ENCODE assay signal across 8 cellular contexts in the genomic region with DNA sequence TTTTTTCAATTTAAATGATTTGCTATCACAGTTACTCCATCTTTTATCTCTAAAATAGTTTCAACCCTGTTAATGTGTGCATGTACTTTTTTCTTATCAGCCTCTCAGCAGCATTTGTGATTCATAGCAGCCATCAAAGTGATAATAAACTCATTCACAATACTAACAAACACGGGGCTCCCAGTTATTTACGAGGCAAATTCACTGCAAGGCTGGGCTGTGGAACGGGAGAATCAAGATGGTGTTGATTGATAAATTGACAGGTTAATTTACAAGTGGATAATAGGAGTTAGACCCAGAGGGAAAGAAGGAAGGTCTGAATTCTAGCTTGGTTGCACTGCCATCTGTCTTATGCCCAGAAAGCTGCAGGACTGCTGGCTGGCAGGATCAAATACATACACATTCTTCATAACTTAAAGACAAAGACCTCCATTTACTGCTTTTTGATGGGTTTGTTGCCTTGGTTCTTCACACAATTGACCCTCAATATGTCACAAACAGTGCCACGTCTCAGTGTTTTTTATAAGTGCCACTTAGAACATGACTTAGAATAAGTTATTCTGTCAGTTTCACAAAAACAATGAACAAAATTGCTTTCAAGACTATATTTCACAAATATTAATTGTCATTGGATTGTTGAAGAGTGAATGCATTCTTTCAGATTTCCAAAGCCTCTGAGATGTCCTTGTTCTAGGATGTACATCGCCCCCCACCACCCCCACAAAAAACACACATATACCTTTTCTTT.
A peak's percentile ranks its signal among the peaks of the same experiment; 100 is the strongest.
DNase-seq lines count a peak whose midpoint lies in the region; ATAC-seq and TF ChIP-seq lines count a peak whose summit lies in the region.

No MANE protein-coding gene starts in this region.

- H3K27ac ChIP-seq in psoas muscle: no peak overlapping the region

- H3K4me3 Mint-ChIP-seq in activated CD4-positive, alpha-beta T cell treated with anti-CD3 and anti-CD28 coated beads, Interleukin-2, amount 10 ng/mL, durations not matched to agents 24 days and 14 days: no peak overlapping the region
- H3K4me3 Mint-ChIP-seq in endothelial cell (ENCODE audit: unreplicated experiment): no peak overlapping the region

- H3K9me3 ChIP-seq in psoas muscle: no peaks in the 10 kb centered on the region

- peaks cover 1% of the 10 kb centered on the region for H3K27me3 Mint-ChIP-seq in activated CD4-positive, alpha-beta T cell treated with anti-CD3 and anti-CD28 coated beads, Interleukin-2, amount 10 ng/mL, durations not matched to agents 24 days and 14 days
- H3K27me3 Mint-ChIP-seq in endothelial cell (ENCODE audit: unreplicated experiment): no peaks in the 10 kb centered on the region

- intact Hi-C loops in activated CD4-positive, alpha-beta T cell treated with anti-CD3 and anti-CD28 coated beads, Interleukin-2, amount 10 ng/mL, durations not matched to agents 24 days and 14 days (cut with micrococcal nuclease): no loop called here
- intact Hi-C loops in psoas muscle (cut with DNase I): no loop called here

- no peaks in the 10 kb centered on the region for H3K27me3 ChIP-seq in psoas muscle (ENCODE audit: insufficient read depth in 3 of 3, low read length in 2 of 3)

- ATAC-seq in psoas muscle: no peak
- ATAC-seq in GM21360 (IDR thresholded peaks at IDR 0.05; ENCODE audit: unreplicated experiment): no peak
- ATAC-seq in GM19467 (IDR thresholded peaks at IDR 0.05; ENCODE audit: unreplicated experiment): no peak
- ATAC-seq in HG03469 (IDR thresholded peaks at IDR 0.05; ENCODE audit: unreplicated experiment): no peak

- no peaks in the 10 kb centered on the region for H3K9me3 Mint-ChIP-seq in activated CD4-positive, alpha-beta T cell treated with anti-CD3 and anti-CD28 coated beads, Interleukin-2, amount 10 ng/mL, durations not matched to agents 24 days and 14 days
- no peaks in the 10 kb centered on the region for H3K9me3 Mint-ChIP-seq in endothelial cell (ENCODE audit: unreplicated experiment)

- no peaks in the 10 kb centered on the region for H3K36me3 Mint-ChIP-seq in activated CD4-positive, alpha-beta T cell treated with anti-CD3 and anti-CD28 coated beads, Interleukin-2, amount 10 ng/mL, durations not matched to agents 24 days and 14 days (ENCODE audit: low read depth)
- no peaks in the 10 kb centered on the region for H3K36me3 Mint-ChIP-seq in endothelial cell (ENCODE audit: low read depth, unreplicated experiment)

- H3K27ac Mint-ChIP-seq in activated CD4-positive, alpha-beta T cell treated with anti-CD3 and anti-CD28 coated beads, Interleukin-2, amount 10 ng/mL, durations not matched to agents 24 days and 14 days: no peak overlapping the region
- H3K27ac Mint-ChIP-seq in endothelial cell (ENCODE audit: unreplicated experiment): no peak overlapping the region

- 36 to 43% (median 40%) methylated on average over 5 of the region's 5 CpGs for WGBS in psoas muscle, 3 donors

- DNase-seq in activated CD4-positive, alpha-beta T cell treated with anti-CD3 and anti-CD28 coated beads, Interleukin-2, amount 10 ng/mL, durations not matched to agents 24 days and 14 days: peak; percentile 54
- DNase-seq in activated CD4-positive, alpha-beta T cell treated with anti-CD3 and anti-CD28 coated beads, Interleukin-2, amount 50 U/mL, for 4 hours: no peak
- DNase-seq in NCI-H748 treated with DMSO at 0.1 percent for 48 hours (lab: John Stamatoyannopoulos, UW) (peak; percentile 18), endothelial cell (ENCODE audit: low spot score) (peak; percentile 20), psoas muscle (no peak)

- H3K4me1 ChIP-seq in psoas muscle: no peaks in the 10 kb centered on the region

- no peak overlapping the region for H3K4me3 ChIP-seq in psoas muscle

- TF ChIP-seq CTCF in endothelial cell (IDR thresholded peaks at IDR 0.05; ENCODE audit: unreplicated experiment): peak; percentile 38
- TF ChIP-seq CTCF in psoas muscle (IDR thresholded peaks at IDR 0.05): peak; percentile 43

- H3K4me1 Mint-ChIP-seq in activated CD4-positive, alpha-beta T cell treated with anti-CD3 and anti-CD28 coated beads, Interleukin-2, amount 10 ng/mL, durations not matched to agents 24 days and 14 days: peaks cover 10% of the 10 kb centered on the region
- no peaks in the 10 kb centered on the region for H3K4me1 Mint-ChIP-seq in endothelial cell (ENCODE audit: unreplicated experiment)

- H3K36me3 ChIP-seq in psoas muscle (ENCODE audit: insufficient read depth in 1 of 2, low read depth in 1 of 2): no peaks in the 10 kb centered on the region

Comparison
In these comparisons a context has a peak if more than half of its experiments do, and no peak if none do; other contexts are left out.
1. DNase-seq: peak in activated CD4-positive, alpha-beta T cell treated with anti-CD3 and anti-CD28 coated beads, Interleukin-2, amount 10 ng/mL, durations not matched to agents 24 days and 14 days (single experiment), NCI-H748 treated with DMSO at 0.1 percent for 48 hours (single experiment) and endothelial cell (single experiment); none in activated CD4-positive, alpha-beta T cell treated with anti-CD3 and anti-CD28 coated beads, Interleukin-2, amount 50 U/mL, for 4 hours (0 of 2) and psoas muscle (0 of 2).